8 cellular contexts compared by ENCODE assay signal in genomic region chr13:42048625-42049453, GRCh38. TPM values are rescaled to one million over a fixed set of nuclear protein-coding genes. Genes with fewer than 3 reads are reported as not detected.
A peak's percentile ranks its signal among the peaks of the same experiment; 100 is the strongest.
DNase-seq lines count a peak whose midpoint lies in the region; ATAC-seq, FAIRE-seq and TF ChIP-seq lines count a peak whose summit lies in the region.

DGKH (plus strand) TSS chr13:42048648; CDS start chr13:42048774, 126 bp downstream.

- no peaks in the 10 kb centered on the region for H3K9me3 Mint-ChIP-seq in activated T-helper 2 cell treated with anti-CD3 and anti-CD28 coated beads, Interferon-gamma antibody, Interleukin-2, Interleukin-4, amounts not matched to agents 10 μg/mL and 5 μg/mL and 100 μg/mL, durations not matched to agents 14 hours and 24 hours and 36 hours
- peaks cover 0 to 1% (median 0%) of the 10 kb centered on the region in 11 donors for H3K9me3 Mint-ChIP-seq in naive thymus-derived CD4-positive, alpha-beta T cell

- peak; percentile 95 for DNase-seq in COLO668 (lab: John Stamatoyannopoulos, UW; ENCODE audit: unreplicated experiment)
- DNase-seq in HK-2 (ENCODE audit: unreplicated experiment): peak; percentile 77
- peak; percentile 70 for DNase-seq in RCC 7860 (ENCODE audit: low spot score)
- peak; percentile 59 for DNase-seq in activated T-helper 2 cell treated with anti-CD3 and anti-CD28 coated beads, Interferon-gamma antibody, Interleukin-2, Interleukin-4, amounts not matched to agents 10 μg/mL and 5 μg/mL and 100 μg/mL, durations not matched to agents 14 hours and 24 hours and 36 hours (ENCODE audit: low spot score)
- DNase-seq in fibroblast of mammary gland (ENCODE audit: low read depth): peak; percentile 70
- peak; percentile 20 to 81 (median 43) for DNase-seq in naive thymus-derived CD4-positive, alpha-beta T cell

- H3K27ac ChIP-seq in naive thymus-derived CD4-positive, alpha-beta T cell (ENCODE audit: low read depth, low read length): peak within 1 kb of the TSS; percentile 67

- H3K27me3 ChIP-seq in naive thymus-derived CD4-positive, alpha-beta T cell (ENCODE audit: control insufficient read depth in 2 of 2, insufficient read depth in 2 of 2, low read length in 2 of 2): no peaks in the 10 kb centered on the region

- FAIRE-seq in RCC 7860 (lab: Jason Lieb, UNC): no peak

- peak within 1 kb of the TSS; percentile 71 for H3K4me3 ChIP-seq in fibroblast of mammary gland (ENCODE audit: control insufficient read depth, low read depth, low read length)
- H3K4me3 ChIP-seq in naive thymus-derived CD4-positive, alpha-beta T cell (ENCODE audit: low read length): peak within 1 kb of the TSS; percentile 84

- H3K36me3 Mint-ChIP-seq in activated T-helper 2 cell treated with anti-CD3 and anti-CD28 coated beads, Interferon-gamma antibody, Interleukin-2, Interleukin-4, amounts not matched to agents 10 μg/mL and 5 μg/mL and 100 μg/mL, durations not matched to agents 14 hours and 24 hours and 36 hours (ENCODE audit: low read depth): peaks cover 18% of the 10 kb centered on the region
- peaks cover 0 to 11% (median 0%) of the 10 kb centered on the region in 5 donors for H3K36me3 Mint-ChIP-seq in naive thymus-derived CD4-positive, alpha-beta T cell

- POLR2A ChIA-PET in naive thymus-derived CD4-positive, alpha-beta T cell (lab: Charles Lee): interaction anchor here (1.2 to 2.7 kb wide), 2 partner anchors 88 to 988 kb away, joined by 3 to 12 read pairs; partner anchors contain the start of genes VWA8 and WBP4

- H3K27ac Mint-ChIP-seq in activated T-helper 2 cell treated with anti-CD3 and anti-CD28 coated beads, Interferon-gamma antibody, Interleukin-2, Interleukin-4, amounts not matched to agents 10 μg/mL and 5 μg/mL and 100 μg/mL, durations not matched to agents 14 hours and 24 hours and 36 hours: peak within 1 kb of the TSS; percentile 75
- H3K27ac Mint-ChIP-seq in naive thymus-derived CD4-positive, alpha-beta T cell: peak within 1 kb of the TSS in 8 of 9 donors; percentile 31 to 93 (median 70)

- H3K27me3 Mint-ChIP-seq in activated T-helper 2 cell treated with anti-CD3 and anti-CD28 coated beads, Interferon-gamma antibody, Interleukin-2, Interleukin-4, amounts not matched to agents 10 μg/mL and 5 μg/mL and 100 μg/mL, durations not matched to agents 14 hours and 24 hours and 36 hours (ENCODE audit: low read depth): peaks cover 3% of the 10 kb centered on the region
- peaks cover 0 to 15% (median 0%) of the 10 kb centered on the region in 5 donors for H3K27me3 Mint-ChIP-seq in naive thymus-derived CD4-positive, alpha-beta T cell

- peak within 1 kb of the TSS; percentile 87 for H3K4me3 Mint-ChIP-seq in activated T-helper 2 cell treated with anti-CD3 and anti-CD28 coated beads, Interferon-gamma antibody, Interleukin-2, Interleukin-4, amounts not matched to agents 10 μg/mL and 5 μg/mL and 100 μg/mL, durations not matched to agents 14 hours and 24 hours and 36 hours (ENCODE audit: low read depth)
- peak within 1 kb of the TSS; percentile 83 to 96 (median 92) for H3K4me3 Mint-ChIP-seq in naive thymus-derived CD4-positive, alpha-beta T cell

- CTCF ChIA-PET in naive thymus-derived CD4-positive, alpha-beta T cell (lab: Charles Lee): no interaction called here

- TF ChIP-seq CTCF in fibroblast of mammary gland (conservative IDR thresholded peaks at IDR 0.05; ENCODE audit: control insufficient read depth, insufficient read depth, low read depth, low read length) (no peak), subcutaneous adipose tissue (IDR thresholded peaks at IDR 0.05; ENCODE audit: low read depth) (no peak)

- peaks cover 5 to 9% of the 10 kb centered on the region in 2 donors for H3K4me1 ChIP-seq in naive thymus-derived CD4-positive, alpha-beta T cell (ENCODE audit: control insufficient read depth in 2 of 2, insufficient read depth in 2 of 2, low read length in 2 of 2)

- peaks cover 0 to 3% (median 0%) of the 10 kb centered on the region in 3 experiments for H3K36me3 ChIP-seq in naive thymus-derived CD4-positive, alpha-beta T cell (ENCODE audit: control insufficient read depth in 2 of 3, insufficient read depth in 3 of 3, low read length in 3 of 3)

- intact Hi-C loops in activated T-helper 2 cell treated with anti-CD3 and anti-CD28 coated beads, Interferon-gamma antibody, Interleukin-2, Interleukin-4, amounts not matched to agents 10 μg/mL and 5 μg/mL and 100 μg/mL, durations not matched to agents 14 hours and 24 hours and 36 hours (cut with micrococcal nuclease): loop anchor here (1.0 to 10.0 kb wide), 7 partner anchors 9 to 734 kb away; partner anchors contain the start of genes AKAP11, NAA16, RGCC and VWA8
- intact Hi-C loops in naive thymus-derived CD4-positive, alpha-beta T cell (cut with micrococcal nuclease): loop anchor here (1.0 to 10.0 kb wide), 12 partner anchors 9 to 1274 kb away; partner anchors contain the start of genes VWA8 (in 2 of the 2), KBTBD6 (in 1 of the 2), MRPS31 (in 1 of the 2) and NAA16 (in 1 of the 2)

- peak; percentile 51 for ATAC-seq in GM19438 (IDR thresholded peaks at IDR 0.05; ENCODE audit: low read depth, unreplicated experiment)
- peak; percentile 81 for ATAC-seq in naive thymus-derived CD4-positive, alpha-beta T cell

- H3K9me3 ChIP-seq in naive thymus-derived CD4-positive, alpha-beta T cell (ENCODE audit: control insufficient read depth in 2 of 3, low read length in 3 of 3): no peaks in the 10 kb centered on the region

- H3K4me1 Mint-ChIP-seq in activated T-helper 2 cell treated with anti-CD3 and anti-CD28 coated beads, Interferon-gamma antibody, Interleukin-2, Interleukin-4, amounts not matched to agents 10 μg/mL and 5 μg/mL and 100 μg/mL, durations not matched to agents 14 hours and 24 hours and 36 hours (ENCODE audit: low read depth): peaks cover 27% of the 10 kb centered on the region
- H3K4me1 Mint-ChIP-seq in naive thymus-derived CD4-positive, alpha-beta T cell: peaks cover 6 to 38% (median 15%) of the 10 kb centered on the region in 7 donors

RNA-seq across cellular contexts. Expression of gene DGKH, which starts in this region (rescaled TPM):
- total RNA-seq in activated T-helper 2 cell treated with anti-CD3 and anti-CD28 coated beads, Interferon-gamma antibody, Interleukin-2, Interleukin-4, amounts not matched to agents 10 μg/mL and 5 μg/mL and 100 μg/mL, durations not matched to agents 14 hours and 24 hours and 36 hours: 13.7 and 15.1 TPM in 2 replicates
- total RNA-seq in naive thymus-derived CD4-positive, alpha-beta T cell: 10 to 100 TPM in 1 of 5 experiments, 1 to 10 TPM in 4; 6.5 to 16.4 (median 7.1) TPM
- polyA plus RNA-seq in naive thymus-derived CD4-positive, alpha-beta T cell: 1 to 10 TPM in 1 of 2 donors, under 1 TPM in 1; 0.85 to 1.2 TPM
- total RNA-seq in subcutaneous adipose tissue: 10 to 100 TPM; 11.9 to 19.8 (median 13.5) TPM

Comparison
In these comparisons a context has a peak if more than half of its experiments do, and no peak if none do; other contexts are left out.
1. Peak in every context shown above with its lines: DNase-seq, ATAC-seq, H3K4me3 ChIP-seq and H3K27ac ChIP-seq.
2. DNase-seq: peak in every context shown above with its lines; median percentile 95 in COLO668; 77 in HK-2; 70 in RCC 7860; 70 in fibroblast of mammary gland; 59 in activated T-helper 2 cell treated with anti-CD3 and anti-CD28 coated beads, Interferon-gamma antibody, Interleukin-2, Interleukin-4, amounts not matched to agents 10 μg/mL and 5 μg/mL and 100 μg/mL, durations not matched to agents 14 hours and 24 hours and 36 hours; 43 in naive thymus-derived CD4-positive, alpha-beta T cell.